8 cellular contexts compared by ENCODE assay signal in the genomic region with DNA sequence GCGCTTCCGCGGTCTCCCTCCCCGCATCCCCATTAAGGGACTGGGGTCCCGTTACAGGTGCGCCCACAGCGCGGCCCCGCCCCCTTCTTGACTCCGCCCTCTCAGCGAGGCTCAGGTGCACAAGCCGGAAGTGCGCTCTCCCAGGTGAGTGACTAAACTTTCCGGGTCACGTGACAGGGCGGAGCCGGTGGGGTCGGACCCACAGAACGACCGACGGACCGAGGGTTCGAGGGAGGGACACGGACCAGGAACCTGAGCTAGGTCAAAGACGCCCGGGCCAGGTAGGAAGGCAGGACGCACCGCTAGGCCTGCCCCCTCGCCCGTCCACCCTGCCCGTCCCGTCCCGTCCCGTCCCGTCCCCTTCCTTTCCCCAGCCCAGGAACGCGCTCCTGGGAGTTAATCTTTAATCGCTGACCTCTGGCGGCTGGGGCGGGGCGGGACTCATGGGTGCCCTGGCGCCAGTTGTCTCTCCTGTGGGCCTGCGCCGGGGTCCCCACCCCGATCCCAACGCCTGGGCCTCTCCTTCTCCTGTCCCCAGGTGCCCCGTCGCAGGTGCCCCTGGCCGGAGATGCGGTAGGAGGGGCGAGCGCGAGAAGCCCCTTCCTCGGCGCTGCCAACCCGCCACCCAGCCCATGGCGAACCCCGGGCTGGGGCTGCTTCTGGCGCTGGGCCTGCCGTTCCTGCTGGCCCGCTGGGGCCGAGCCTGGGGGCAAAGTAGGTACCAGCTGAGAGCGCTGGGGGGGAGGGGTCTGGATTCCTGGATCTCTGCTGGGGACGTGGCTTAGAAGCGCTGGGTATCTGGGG. TPM values are rescaled to one million over a fixed set of nuclear protein-coding genes. Genes with fewer than 3 reads are reported as not detected.
DNase-seq lines count a peak whose midpoint lies in the region; ATAC-seq and TF ChIP-seq lines count a peak whose summit lies in the region.

A gene with protein sequence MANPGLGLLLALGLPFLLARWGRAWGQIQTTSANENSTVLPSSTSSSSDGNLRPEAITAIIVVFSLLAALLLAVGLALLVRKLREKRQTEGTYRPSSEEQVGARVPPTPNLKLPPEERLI (plus strand): TSS at position 202 of the 804 bp plus-strand sequence. CDS start 431 bp downstream, at position 633.

- peak within 1 kb of the TSS; percentile 45 for H3K4me2 ChIP-seq in neuronal stem cell (ENCODE audit: insufficient read depth, low read length, poor library complexity, severe bottlenecking)

- H3K9ac ChIP-seq in duodenal mucosa (ENCODE audit: low read depth in 1 of 2, low read length in 2 of 2) (peak within 1 kb of the TSS; percentile 74 to 95), neuronal stem cell (ENCODE audit: low read depth, low read length, poor library complexity) (peak within 1 kb of the TSS; percentile 60)

- peak within 1 kb of the TSS; percentile 5 for H2BK120ac ChIP-seq in neuronal stem cell (ENCODE audit: low read depth, low read length)

- no peak for TF ChIP-seq CTCF in GM10248 (IDR thresholded peaks at IDR 0.05; ENCODE audit: control extremely low read depth, extremely low read depth, low read depth, missing control alignments)

- H2BK12ac ChIP-seq in neuronal stem cell (ENCODE audit: low read length), result no peak within 1 kb of the TSS

- no CpG with 5 or more reads among the region's 65 CpGs for WGBS in neuronal stem cell (ENCODE audit: extremely low coverage in 2 of 2, insufficient read length in 2 of 2, insufficient replicate concordance in 1 of 2), 2 donors

- H2BK15ac ChIP-seq in neuronal stem cell (ENCODE audit: low read length), result peak within 1 kb of the TSS; percentile 67

- H3K27me3 ChIP-seq in duodenal mucosa (ENCODE audit: control insufficient read depth in 1 of 2, insufficient read depth in 2 of 2, low read length in 2 of 2), result no peaks in the 10 kb centered on the region
- H3K27me3 ChIP-seq in neuronal stem cell (ENCODE audit: control insufficient read depth in 3 of 3, insufficient read depth in 3 of 3, low read depth in 1 of 3, low read length in 3 of 3), result peaks cover 12 to 68% (median 33%) of the 10 kb centered on the region in 3 experiments

- peak within 1 kb of the TSS; percentile 64 for H2AFZ ChIP-seq in neuronal stem cell (ENCODE audit: low read length)

- H3K9me3 ChIP-seq in duodenal mucosa (ENCODE audit: control insufficient read depth in 1 of 2, low read length in 2 of 2), result no peaks in the 10 kb centered on the region
- H3K9me3 ChIP-seq in neuronal stem cell (replicated peaks in 1 of 2; ENCODE audit: control insufficient read depth in 2 of 2, insufficient read depth in 1 of 2, low read depth in 1 of 2, low read length in 2 of 2), result peaks cover 0 to 2% of the 10 kb centered on the region in 2 donors

- CTCF ChIA-PET in GM10248 (lab: Yijun Ruan, JAX), result interaction anchor here (1.0 kb wide), 1 partner anchor 17 kb away, joined by 4 read pairs; a partner anchor contains a TSS

- POLR2A ChIA-PET in GM10248 (lab: Yijun Ruan, JAX), result interaction anchor here (2.0 kb wide), 1 partner anchor 66 kb away, joined by 4 read pairs; a partner anchor contains a TSS

- H3K4me3 ChIP-seq in duodenal mucosa (ENCODE audit: low read depth in 1 of 2, low read length in 2 of 2), result peak within 1 kb of the TSS; percentile 61 to 74
- H3K4me3 ChIP-seq in neuronal stem cell (ENCODE audit: low read length in 2 of 2), result peak within 1 kb of the TSS in 1 of 2 donors; percentile 52

- no peak for ATAC-seq in GM19467 (IDR thresholded peaks at IDR 0.05; ENCODE audit: unreplicated experiment)

- no peak within 1 kb of the TSS for H2BK5ac ChIP-seq in neuronal stem cell (ENCODE audit: low read length)

- H3K27ac ChIP-seq in duodenal mucosa (ENCODE audit: low read depth, low read length) (peak within 1 kb of the TSS; percentile 87), neuronal stem cell (replicated peaks; ENCODE audit: low read length) (no peak within 1 kb of the TSS)

- H4K91ac ChIP-seq in neuronal stem cell (ENCODE audit: low read depth, low read length, poor library complexity), result no peak within 1 kb of the TSS

- no peak within 1 kb of the TSS for H3K14ac ChIP-seq in neuronal stem cell (ENCODE audit: low read length)

- peak within 1 kb of the TSS; percentile 17 for H4K8ac ChIP-seq in neuronal stem cell (ENCODE audit: low read depth, low read length)

- no peaks in the 10 kb centered on the region for H3K79me1 ChIP-seq in neuronal stem cell (ENCODE audit: low read depth, low read length)

- DNase-seq in DMS53 (lab: John Stamatoyannopoulos, UW), result peak; percentile 95
- DNase-seq in NCI-H526 treated with DMSO at 0.1 percent for 48 hours (lab: John Stamatoyannopoulos, UW), result peak; percentile 40
- no peak for DNase-seq in neuronal stem cell (ENCODE audit: low spot score)
- no peak for DNase-seq in GM03348 (ENCODE audit: low spot score)
- DNase-seq in GM10248 (ENCODE audit: extremely low spot score), result no peak
- DNase-seq in NOMO-1 (lab: John Stamatoyannopoulos, UW; ENCODE audit: unreplicated experiment in 2 of 2), result no peak

- H3K4me1 ChIP-seq in duodenal mucosa (ENCODE audit: control insufficient read depth in 1 of 2, insufficient read depth in 2 of 2, low read length in 2 of 2) (peaks cover 5 to 13% of the 10 kb centered on the region in 2 donors), neuronal stem cell (ENCODE audit: control insufficient read depth in 2 of 2, insufficient read depth in 1 of 2, low read depth in 1 of 2, low read length in 2 of 2) (peaks cover 2 to 3% of the 10 kb centered on the region in 2 donors)

- peaks cover 6 to 19% of the 10 kb centered on the region in 2 donors for H3K36me3 ChIP-seq in duodenal mucosa (ENCODE audit: control insufficient read depth in 1 of 2, insufficient read depth in 2 of 2, low read length in 2 of 2)
- H3K36me3 ChIP-seq in neuronal stem cell (replicated peaks in 1 of 2; ENCODE audit: control insufficient read depth in 2 of 2, insufficient read depth in 2 of 2, low read length in 2 of 2), result no peaks in the 10 kb centered on the region

- H2AK5ac ChIP-seq in neuronal stem cell (ENCODE audit: low read depth, low read length), result peak within 1 kb of the TSS; percentile 15

- no peak within 1 kb of the TSS for H3K4ac ChIP-seq in neuronal stem cell (ENCODE audit: low read length)

- peak within 1 kb of the TSS; percentile 85 for H3K18ac ChIP-seq in neuronal stem cell (ENCODE audit: low read length)

- peak within 1 kb of the TSS; percentile 89 for H3K23ac ChIP-seq in neuronal stem cell (ENCODE audit: low read depth, low read length, poor library complexity)

RNA-seq across cellular contexts. Expression of the gene that starts here (rescaled TPM):
- polyA plus RNA-seq in neuronal stem cell (2013, experiment 1 of 2), result 0.04 TPM
- 0.10 TPM for polyA plus RNA-seq in neuronal stem cell (2013, experiment 2 of 2)

Comparison
In these comparisons a context has a peak if more than half of its experiments do, and no peak if none do; other contexts are left out.
1. DNase-seq: peak in DMS53 (single experiment) and NCI-H526 treated with DMSO at 0.1 percent for 48 hours (single experiment); none in neuronal stem cell (single experiment), GM03348 (single experiment), GM10248 (single experiment) and NOMO-1 (0 of 2).